ENCODE assay signal across 10 cellular contexts in genomic region chr6:105476978-105477377, GRCh38.
"Had no signal": no experiment of that assay in that cellular context is flagged by ENCODE, and none has a peak within 500 bp of the region (broad histone marks: within the 10 kb centered on the region; RNA-seq: fewer than 3 reads in every experiment).

No MANE protein-coding gene starts in this region.

- H3K27ac Mint-ChIP-seq: GM23338, H9, HFFc6 had no signal

- DNase-seq: H9, HCEC 1CT, HFFc6, IMR-90, KG1 had no signal

- FAIRE-seq: H1, H54, HTR-8/SVneo, K562 had no signal

- H3K4me3 ChIP-seq: GM23338, K562 had no signal

- H3K4me3 Mint-ChIP-seq: GM23338, H9, HFFc6 had no signal

- ATAC-seq: GM23338, K562 had no signal
